ENCODE assay signal across 1 cellular context in the genomic region with DNA sequence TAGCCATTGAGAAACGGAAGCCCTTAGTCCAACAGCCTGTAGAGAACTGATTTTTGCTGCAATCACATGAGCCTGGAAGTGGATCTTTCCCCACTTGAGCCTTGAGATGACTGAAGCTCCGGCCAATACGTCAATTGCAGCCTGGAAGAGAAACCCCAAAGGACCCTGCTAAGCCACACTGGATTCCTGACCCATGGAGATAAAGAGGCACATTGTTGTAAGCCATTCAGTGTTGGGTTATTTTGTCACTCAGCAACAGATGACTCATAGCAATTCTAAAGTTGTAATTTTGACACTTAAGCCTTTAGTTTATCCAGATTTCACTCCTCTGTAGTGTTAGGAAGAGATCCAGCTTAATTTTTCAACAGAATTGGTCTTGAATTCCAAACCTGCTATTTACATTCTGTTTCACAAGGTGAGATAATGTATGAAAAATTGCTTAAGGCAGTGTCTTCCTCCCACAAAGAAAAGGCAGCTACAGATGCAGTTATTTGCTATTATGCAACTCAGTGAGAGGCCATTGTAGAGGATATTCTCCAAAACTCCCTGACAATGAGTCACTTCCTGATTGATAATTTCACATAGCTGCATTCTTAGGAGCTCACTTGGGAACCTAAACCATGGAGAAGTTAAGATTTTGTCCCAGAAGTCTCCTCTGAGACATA.
A peak's percentile ranks its signal among the peaks of the same experiment; 100 is the strongest.
TF ChIP-seq lines count a peak whose summit lies in the region.

No MANE protein-coding gene starts in this region.

TF ChIP-seq in A549, 52 proteins besides CTCF, POLR2A, EP300 and RAD21 (continued from another document):
- TF ChIP-seq, protein P1, sequence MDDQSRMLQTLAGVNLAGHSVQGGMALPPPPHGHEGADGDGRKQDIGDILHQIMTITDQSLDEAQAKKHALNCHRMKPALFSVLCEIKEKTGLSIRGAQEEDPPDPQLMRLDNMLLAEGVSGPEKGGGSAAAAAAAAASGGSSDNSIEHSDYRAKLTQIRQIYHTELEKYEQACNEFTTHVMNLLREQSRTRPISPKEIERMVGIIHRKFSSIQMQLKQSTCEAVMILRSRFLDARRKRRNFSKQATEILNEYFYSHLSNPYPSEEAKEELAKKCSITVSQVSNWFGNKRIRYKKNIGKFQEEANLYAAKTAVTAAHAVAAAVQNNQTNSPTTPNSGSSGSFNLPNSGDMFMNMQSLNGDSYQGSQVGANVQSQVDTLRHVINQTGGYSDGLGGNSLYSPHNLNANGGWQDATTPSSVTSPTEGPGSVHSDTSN (IDR thresholded peaks at IDR 0.05), result no peak
- TF ChIP-seq RCOR1 (IDR thresholded peaks at IDR 0.05; ENCODE audit: low read depth, low read length), result no peak
- no peak for TF ChIP-seq MYC (IDR thresholded peaks at IDR 0.05; ENCODE audit: borderline replicate concordance, low read length)
- no peak for TF ChIP-seq KDM5A (IDR thresholded peaks at IDR 0.05)
- TF ChIP-seq NPAS2 (CRISPR knock-in tag; IDR thresholded peaks at IDR 0.05; ENCODE audit: borderline replicate concordance), result no peak
- TF ChIP-seq, protein P2, sequence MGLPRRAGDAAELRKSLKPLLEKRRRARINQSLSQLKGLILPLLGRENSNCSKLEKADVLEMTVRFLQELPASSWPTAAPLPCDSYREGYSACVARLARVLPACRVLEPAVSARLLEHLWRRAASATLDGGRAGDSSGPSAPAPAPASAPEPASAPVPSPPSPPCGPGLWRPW (IDR thresholded peaks at IDR 0.05), result 0 out of 2 replicates have a peak, but pooled peaks have one; percentile 9
- TF ChIP-seq PHF8 (IDR thresholded peaks at IDR 0.05; ENCODE audit: borderline replicate concordance, low read depth), result no peak
- no peak for TF ChIP-seq POLR2AphosphoS2 (conservative IDR thresholded peaks at IDR 0.05; ENCODE audit: low read length)
- TF ChIP-seq EHMT2 (IDR thresholded peaks at IDR 0.05; ENCODE audit: low read depth), result no peak
- peak; percentile 88 for TF ChIP-seq RFX5 (IDR thresholded peaks at IDR 0.05)
- no peak for TF ChIP-seq EHF (CRISPR knock-in tag; IDR thresholded peaks at IDR 0.05)
- TF ChIP-seq, protein P3, sequence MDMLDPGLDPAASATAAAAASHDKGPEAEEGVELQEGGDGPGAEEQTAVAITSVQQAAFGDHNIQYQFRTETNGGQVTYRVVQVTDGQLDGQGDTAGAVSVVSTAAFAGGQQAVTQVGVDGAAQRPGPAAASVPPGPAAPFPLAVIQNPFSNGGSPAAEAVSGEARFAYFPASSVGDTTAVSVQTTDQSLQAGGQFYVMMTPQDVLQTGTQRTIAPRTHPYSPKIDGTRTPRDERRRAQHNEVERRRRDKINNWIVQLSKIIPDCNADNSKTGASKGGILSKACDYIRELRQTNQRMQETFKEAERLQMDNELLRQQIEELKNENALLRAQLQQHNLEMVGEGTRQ (IDR thresholded peaks at IDR 0.05), result no peak
- TF ChIP-seq FOSL2 (IDR thresholded peaks at IDR 0.05), result no peak
- TF ChIP-seq FOSL2 (CRISPR knock-in tag; IDR thresholded peaks at IDR 0.05), result peak; percentile 20; the same call in 1 of the 2 replicates
- TF ChIP-seq, protein P4, sequence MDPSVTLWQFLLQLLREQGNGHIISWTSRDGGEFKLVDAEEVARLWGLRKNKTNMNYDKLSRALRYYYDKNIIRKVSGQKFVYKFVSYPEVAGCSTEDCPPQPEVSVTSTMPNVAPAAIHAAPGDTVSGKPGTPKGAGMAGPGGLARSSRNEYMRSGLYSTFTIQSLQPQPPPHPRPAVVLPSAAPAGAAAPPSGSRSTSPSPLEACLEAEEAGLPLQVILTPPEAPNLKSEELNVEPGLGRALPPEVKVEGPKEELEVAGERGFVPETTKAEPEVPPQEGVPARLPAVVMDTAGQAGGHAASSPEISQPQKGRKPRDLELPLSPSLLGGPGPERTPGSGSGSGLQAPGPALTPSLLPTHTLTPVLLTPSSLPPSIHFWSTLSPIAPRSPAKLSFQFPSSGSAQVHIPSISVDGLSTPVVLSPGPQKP (IDR thresholded peaks at IDR 0.05; ENCODE audit: low read depth, low read length), result no peak
- TF ChIP-seq, protein P5, sequence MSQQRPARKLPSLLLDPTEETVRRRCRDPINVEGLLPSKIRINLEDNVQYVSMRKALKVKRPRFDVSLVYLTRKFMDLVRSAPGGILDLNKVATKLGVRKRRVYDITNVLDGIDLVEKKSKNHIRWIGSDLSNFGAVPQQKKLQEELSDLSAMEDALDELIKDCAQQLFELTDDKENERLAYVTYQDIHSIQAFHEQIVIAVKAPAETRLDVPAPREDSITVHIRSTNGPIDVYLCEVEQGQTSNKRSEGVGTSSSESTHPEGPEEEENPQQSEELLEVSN (IDR thresholded peaks at IDR 0.05; ENCODE audit: borderline replicate concordance, low read depth), result no peak
- no peak for TF ChIP-seq ESRRA (IDR thresholded peaks at IDR 0.05; ENCODE audit: borderline replicate concordance, low read length)
- TF ChIP-seq CEBPB (IDR thresholded peaks at IDR 0.05), result peak; percentile 68 to 75
- no peak for TF ChIP-seq KDM1A (IDR thresholded peaks at IDR 0.05; ENCODE audit: low read depth)
- no peak for TF ChIP-seq ZSCAN20 (CRISPR knock-in tag; IDR thresholded peaks at IDR 0.05)
- TF ChIP-seq JUN (IDR thresholded peaks at IDR 0.05), result peak in 1 of 2 experiments; percentile 26; a peak in 1 of 5 replicates
- peak; percentile 63; the same call in 1 of the 2 replicates for TF ChIP-seq JUNB (IDR thresholded peaks at IDR 0.05)
- TF ChIP-seq, protein P6, sequence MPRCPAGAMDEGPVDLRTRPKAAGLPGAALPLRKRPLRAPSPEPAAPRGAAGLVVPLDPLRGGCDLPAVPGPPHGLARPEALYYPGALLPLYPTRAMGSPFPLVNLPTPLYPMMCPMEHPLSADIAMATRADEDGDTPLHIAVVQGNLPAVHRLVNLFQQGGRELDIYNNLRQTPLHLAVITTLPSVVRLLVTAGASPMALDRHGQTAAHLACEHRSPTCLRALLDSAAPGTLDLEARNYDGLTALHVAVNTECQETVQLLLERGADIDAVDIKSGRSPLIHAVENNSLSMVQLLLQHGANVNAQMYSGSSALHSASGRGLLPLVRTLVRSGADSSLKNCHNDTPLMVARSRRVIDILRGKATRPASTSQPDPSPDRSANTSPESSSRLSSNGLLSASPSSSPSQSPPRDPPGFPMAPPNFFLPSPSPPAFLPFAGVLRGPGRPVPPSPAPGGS (IDR thresholded peaks at IDR 0.05), result no peak
- no peak for TF ChIP-seq FOSB (CRISPR knock-in tag; IDR thresholded peaks at IDR 0.05)
- no peak for TF ChIP-seq GATA3 (IDR thresholded peaks at IDR 0.05; ENCODE audit: borderline replicate concordance)
- TF ChIP-seq, protein P7, sequence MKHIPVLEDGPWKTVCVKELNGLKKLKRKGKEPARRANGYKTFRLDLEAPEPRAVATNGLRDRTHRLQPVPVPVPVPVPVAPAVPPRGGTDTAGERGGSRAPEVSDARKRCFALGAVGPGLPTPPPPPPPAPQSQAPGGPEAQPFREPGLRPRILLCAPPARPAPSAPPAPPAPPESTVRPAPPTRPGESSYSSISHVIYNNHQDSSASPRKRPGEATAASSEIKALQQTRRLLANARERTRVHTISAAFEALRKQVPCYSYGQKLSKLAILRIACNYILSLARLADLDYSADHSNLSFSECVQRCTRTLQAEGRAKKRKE (CRISPR knock-in tag; IDR thresholded peaks at IDR 0.05; ENCODE audit: low read depth), result no peak
- TF ChIP-seq HOXB13 (CRISPR knock-in tag; IDR thresholded peaks at IDR 0.05; ENCODE audit: low read depth), result no peak
- no peak for TF ChIP-seq FOXS1 (CRISPR knock-in tag; IDR thresholded peaks at IDR 0.05)
- TF ChIP-seq MAZ (IDR thresholded peaks at IDR 0.05; ENCODE audit: borderline replicate concordance, low read depth, low read length), result no peak
- no peak for TF ChIP-seq NR3C1 (IDR thresholded peaks at IDR 0.05)
- TF ChIP-seq, protein P8, sequence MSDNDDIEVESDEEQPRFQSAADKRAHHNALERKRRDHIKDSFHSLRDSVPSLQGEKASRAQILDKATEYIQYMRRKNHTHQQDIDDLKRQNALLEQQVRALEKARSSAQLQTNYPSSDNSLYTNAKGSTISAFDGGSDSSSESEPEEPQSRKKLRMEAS (IDR thresholded peaks at IDR 0.05), result no peak
- TF ChIP-seq CBX8 (IDR thresholded peaks at IDR 0.05), result no peak
- no peak for TF ChIP-seq SREBF2 (IDR thresholded peaks at IDR 0.05)
- TF ChIP-seq SMC3 (IDR thresholded peaks at IDR 0.05), result no peak
- no peak for TF ChIP-seq BHLHE40 (IDR thresholded peaks at IDR 0.05; ENCODE audit: low read depth, low read length)
- no peak for TF ChIP-seq ZC3H11A (IDR thresholded peaks at IDR 0.05)
